Comparison of ENCODE assay signal across 8 cellular contexts in genomic region chr11:8099291-8099899, GRCh38. TPM values are rescaled to one million over a fixed set of nuclear protein-coding genes. Genes with fewer than 3 reads are reported as not detected.
DNase-seq lines count a peak whose midpoint lies in the region; ATAC-seq and TF ChIP-seq lines count a peak whose summit lies in the region.

No MANE protein-coding gene starts in this region.

- ATAC-seq in HG02852 (IDR thresholded peaks at IDR 0.05; ENCODE audit: unreplicated experiment), result peak; percentile 68
- ATAC-seq in naive thymus-derived CD8-positive, alpha-beta T cell, result peak; percentile 65 to 73
- no peak for ATAC-seq in stimulated activated naive CD8-positive, alpha-beta T cell treated with anti-CD3 and anti-CD28 coated beads, Interleukin-15, Interleukin-2, amounts not matched to agents 100 U/mL and 50 U/mL, for 24 hours

- peaks cover 0 to 9% (median 0%) of the 10 kb centered on the region in 3 donors for H3K36me3 Mint-ChIP-seq in naive thymus-derived CD8-positive, alpha-beta T cell

- peak overlapping the region in 1 of 10 donors; percentile 35 for H3K27ac Mint-ChIP-seq in naive thymus-derived CD8-positive, alpha-beta T cell

- peak; percentile 46 to 82 (median 64) for DNase-seq in NCI-H1417 (lab: John Stamatoyannopoulos, UW)
- no peak for DNase-seq in NCI-H1417 treated with DMSO at 0.1 percent for 48 hours (lab: John Stamatoyannopoulos, UW)
- DNase-seq in NCI-H748 treated with DMSO at 0.1 percent for 48 hours (lab: John Stamatoyannopoulos, UW), result peak; percentile 51
- DNase-seq in activated CD8-positive, alpha-beta memory T cell treated with anti-CD3 and anti-CD28 coated beads, Interleukin-2, amount 50 U/mL, for 48 hours, result peak; percentile 85
- DNase-seq in erythroblast (lab: John Stamatoyannopoulos, UW), result peak; percentile 60 to 79
- DNase-seq in naive thymus-derived CD8-positive, alpha-beta T cell, result peak; percentile 36 to 81 (median 59)
- DNase-seq in stimulated activated naive CD8-positive, alpha-beta T cell treated with anti-CD3 and anti-CD28 coated beads, Interleukin-15, Interleukin-2, amounts not matched to agents 100 U/mL and 50 U/mL, for 24 hours, result peak; percentile 69

- POLR2A ChIA-PET in naive thymus-derived CD8-positive, alpha-beta T cell (lab: Charles Lee), result no interaction called here

- H3K4me3 Mint-ChIP-seq in naive thymus-derived CD8-positive, alpha-beta T cell, result no peak overlapping the region

- H3K9me3 Mint-ChIP-seq in naive thymus-derived CD8-positive, alpha-beta T cell, result no peaks in the 10 kb centered on the region

- H3K27me3 Mint-ChIP-seq in naive thymus-derived CD8-positive, alpha-beta T cell, result no peaks in the 10 kb centered on the region

- no peak for TF ChIP-seq POLR2A in erythroblast (IDR thresholded peaks at IDR 0.05; ENCODE audit: low read length)

- H3K4me1 Mint-ChIP-seq in naive thymus-derived CD8-positive, alpha-beta T cell, result peaks cover 0 to 2% (median 0%) of the 10 kb centered on the region in 4 donors

RNA-seq across cellular contexts. Expression of gene TUB, which starts 18.4 kb away (rescaled TPM):
- total RNA-seq in naive thymus-derived CD8-positive, alpha-beta T cell, result not detected
- polyA plus RNA-seq in naive thymus-derived CD8-positive, alpha-beta T cell, result under 1 TPM in 2 of 3 donors, not detected in 1; 0.05 to 0.18 TPM
